In the genomic region with DNA sequence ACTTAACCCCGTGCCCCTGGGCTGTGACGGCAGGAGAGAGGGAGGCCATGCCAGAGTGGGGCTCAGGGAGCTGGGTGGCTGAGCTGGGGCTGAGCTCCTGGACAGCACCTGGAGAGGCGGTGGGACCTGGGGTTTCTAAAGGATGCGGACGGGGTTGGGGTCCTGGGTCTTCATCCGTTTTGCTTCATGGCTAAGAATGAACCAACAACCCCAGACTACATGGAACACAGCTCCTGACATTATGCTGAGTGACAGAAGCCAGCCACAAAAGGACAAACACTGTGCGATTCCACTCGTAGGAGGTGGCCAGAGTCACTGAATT, we compare ENCODE assay signal across 9 cellular contexts.
DNase-seq lines count a peak whose midpoint lies in the region; ATAC-seq and TF ChIP-seq lines count a peak whose summit lies in the region.
"Had no signal": no experiment of that assay in that cellular context is flagged by ENCODE, and none has a peak within 500 bp of the region (broad histone marks: within the 10 kb centered on the region; RNA-seq: fewer than 3 reads in every experiment).

No MANE protein-coding gene starts in this region.

- WGBS in mammary epithelial cell (ENCODE audit: low coverage, missing lambda C conversion rate): 60% methylated on average over 4 of the region's 8 CpGs
- 59 to 65% methylated on average over 8 of the region's 8 CpGs for WGBS in thyroid gland, 2 donors

- TF ChIP-seq POLR2A in thyroid gland (IDR thresholded peaks at IDR 0.05): no peak

- H3K4me3 ChIP-seq in HUES6 (ENCODE audit: low read depth, low read length) (no peak overlapping the region; the same call in 1 of the 2 replicates), mammary epithelial cell (replicated peaks in 1 of 3; ENCODE audit: insufficient read depth in 1 of 3, low read depth in 2 of 3, low read length in 3 of 3) (no peak overlapping the region), muscle layer of colon (ENCODE audit: low read depth in 1 of 2, low read length in 2 of 2) (peak overlapping the region in 1 of 2 donors; percentile 6), thyroid gland (replicated peaks in 1 of 3) (no peak overlapping the region)

- in situ Hi-C loops in mammary epithelial cell (cut with MboI; ENCODE audit: low sequenced_read_pairs in 2 of 2): no loop called here

- 0 out of 2 replicates have a peak, but pooled peaks cover 2% of the 10 kb centered on the region for H3K36me3 ChIP-seq in HUES6 (ENCODE audit: control insufficient read depth, insufficient read depth, low read length)
- H3K36me3 ChIP-seq in mammary epithelial cell (ENCODE audit: insufficient read depth, low read length): no peaks in the 10 kb centered on the region
- peaks cover 9% of the 10 kb centered on the region for H3K36me3 ChIP-seq in muscle layer of colon (ENCODE audit: insufficient read depth, low read length)
- H3K36me3 ChIP-seq in thyroid gland: no peaks in the 10 kb centered on the region

- H3K79me2 ChIP-seq in mammary epithelial cell (ENCODE audit: insufficient read depth, low read length): peaks cover 90% of the 10 kb centered on the region

- H3K9me3 ChIP-seq in HUES6 (ENCODE audit: control insufficient read depth, insufficient read depth, low read depth, low read length): no peaks in the 10 kb centered on the region
- H3K9me3 ChIP-seq in mammary epithelial cell (replicated peaks; ENCODE audit: insufficient read depth, low read length): no peaks in the 10 kb centered on the region
- no peaks in the 10 kb centered on the region for H3K9me3 ChIP-seq in muscle layer of colon (ENCODE audit: low read length)
- H3K9me3 ChIP-seq in thyroid gland: no peaks in the 10 kb centered on the region

- dilution Hi-C loops in mammary epithelial cell (cut with HindIII; ENCODE audit: low sequenced_read_pairs): no loop called here

- H3K4me1 ChIP-seq in HUES6 (ENCODE audit: control insufficient read depth, insufficient read depth, low read length): peaks cover 81% of the 10 kb centered on the region
- peaks cover 63% of the 10 kb centered on the region for H3K4me1 ChIP-seq in mammary epithelial cell (ENCODE audit: insufficient read depth, low read length)
- peaks cover 88% of the 10 kb centered on the region for H3K4me1 ChIP-seq in muscle layer of colon (ENCODE audit: insufficient read depth, low read length)
- H3K4me1 ChIP-seq in thyroid gland: peaks cover 30 to 62% of the 10 kb centered on the region in 2 donors

- H3K27ac ChIP-seq in HUES6 (ENCODE audit: low read depth, low read length) (peak overlapping the region; percentile 56; the same call in 1 of the 2 replicates), mammary epithelial cell (ENCODE audit: insufficient read depth, low read depth, low read length) (no peak overlapping the region), muscle layer of colon (ENCODE audit: low read depth, low read length) (peak overlapping the region; percentile 84), thyroid gland (peak overlapping the region; percentile 28 to 73 (median 56))

- H3K4me2 ChIP-seq in mammary epithelial cell (ENCODE audit: insufficient read depth, low read depth, low read length): peak overlapping the region; percentile 8

- BruUV-seq in mammary epithelial cell (replicated peaks; lab: Mats Ljungman, UMichigan): no TSS peak

- no peak for TF ChIP-seq CTCF in mammary epithelial cell (conservative IDR thresholded peaks at IDR 0.05 in 1 of 2, IDR thresholded peaks at IDR 0.05 in 1 of 2; ENCODE audit: extremely low read depth in 1 of 2, insufficient read depth in 1 of 2, low read depth in 1 of 2, low read length in 2 of 2)
- TF ChIP-seq CTCF in thyroid gland (IDR thresholded peaks at IDR 0.05): no peak

- H2AFZ ChIP-seq in mammary epithelial cell (ENCODE audit: low read depth, low read length): no peak overlapping the region

- DNase-seq in mammary epithelial cell: no peak
- DNase-seq in thyroid gland: no peak
- DNase-seq in central memory CD4-positive, alpha-beta T cell: no peak
- DNase-seq in hypothalamus (lab: John Stamatoyannopoulos, UW): no peak
- DNase-seq: effector memory CD8-positive, alpha-beta T cell; T-helper 9 cell had no signal

- intact Hi-C loops in mammary epithelial cell (cut with micrococcal nuclease) (no loop called here), thyroid gland (cut with DNase I) (no loop called here)

- H3K9ac ChIP-seq in HUES6 (ENCODE audit: low read length): peak overlapping the region; percentile 46
- H3K9ac ChIP-seq in mammary epithelial cell (ENCODE audit: insufficient read depth, low read length): no peak overlapping the region
- H3K9ac ChIP-seq in muscle layer of colon (ENCODE audit: low read length): peak overlapping the region; percentile 29

- H3K27me3 ChIP-seq in HUES6 (ENCODE audit: control insufficient read depth, insufficient read depth, low read length): no peaks in the 10 kb centered on the region
- H3K27me3 ChIP-seq in mammary epithelial cell (ENCODE audit: insufficient read depth, low read length): no peaks in the 10 kb centered on the region
- no peaks in the 10 kb centered on the region for H3K27me3 ChIP-seq in muscle layer of colon (ENCODE audit: control insufficient read depth in 1 of 2, insufficient read depth in 2 of 2, low read length in 2 of 2)
- H3K27me3 ChIP-seq in thyroid gland: no peaks in the 10 kb centered on the region

- CTCF ChIA-PET in mammary epithelial cell (lab: Charles Lee; ENCODE audit: low non-redundant PET): no interaction called here

- H4K20me1 ChIP-seq in mammary epithelial cell (ENCODE audit: insufficient read depth, low read length): no peaks in the 10 kb centered on the region

- no peak for ATAC-seq in GM19455 (IDR thresholded peaks at IDR 0.05; ENCODE audit: unreplicated experiment)
- ATAC-seq: effector memory CD8-positive, alpha-beta T cell had no signal
